Comparison of ENCODE assay signal across 24 cellular contexts in genomic region chr11:126500981-126501380, GRCh38.
"Had no signal": no experiment of that assay in that cellular context is flagged by ENCODE, and none has a peak within 500 bp of the region (broad histone marks: within the 10 kb centered on the region; RNA-seq: fewer than 3 reads in every experiment).

No MANE protein-coding gene starts in this region.

- H3K4me1 Mint-ChIP-seq: memory B cell had no signal

- ATAC-seq: gastrocnemius medialis; left ventricle myocardium superior; lower lobe of right lung; naive thymus-derived CD4-positive, alpha-beta T cell; pancreas; stimulated activated naive B cell treated with anti-CD40 and anti-IgM and Interleukin-4, amounts not matched to agents 10 μg/mL and 1 μg/mL and 100 μg/mL, for 72 hours had no signal

- H3K27ac Mint-ChIP-seq: dendritic cell treated with granulocyte-macrophage colony-stimulating factor and Interleukin-4, amounts not matched to agents 40 ng/mL and 50 ng/mL, for 4 days; endodermal cell; memory B cell; naive thymus-derived CD4-positive, alpha-beta T cell; nephron; stimulated activated naive B cell treated with anti-CD40 and anti-IgM and Interleukin-4, amounts not matched to agents 10 μg/mL and 1 μg/mL and 100 μg/mL, for 72 hours; stimulated activated naive CD8-positive, alpha-beta T cell treated with anti-CD3 and anti-CD28 coated beads, Interleukin-15, Interleukin-2, amounts not matched to agents 100 ng/mL and 50 ng/mL, for 24 hours had no signal

- DNase-seq: colonic mucosa; effector CD8-positive, alpha-beta T cell; endodermal cell; foreskin fibroblast; gastrocnemius medialis; left ventricle myocardium superior; lower lobe of right lung; midbrain; naive thymus-derived CD4-positive, alpha-beta T cell; small intestine; stimulated activated CD4-positive, alpha-beta T cell treated with anti-CD3 and anti-CD28 coated beads, Interleukin-15, amount 100 ng/mL, for 24 hours; stimulated activated CD4-positive, alpha-beta T cell treated with anti-CD3 and anti-CD28 coated beads, Interleukin-2, amount 100 ng/mL, for 48 hours; stimulated activated naive B cell treated with anti-CD40 and anti-IgM and Interleukin-4, amounts not matched to agents 10 μg/mL and 1 μg/mL and 100 μg/mL, for 72 hours; upper lobe of left lung; uterus had no signal

- H3K9me3 Mint-ChIP-seq: stimulated activated naive CD8-positive, alpha-beta T cell treated with anti-CD3 and anti-CD28 coated beads, Interleukin-15, Interleukin-2, amounts not matched to agents 100 ng/mL and 50 ng/mL, for 24 hours had no signal

- H3K4me3 Mint-ChIP-seq: dendritic cell treated with granulocyte-macrophage colony-stimulating factor and Interleukin-4, amounts not matched to agents 40 ng/mL and 50 ng/mL, for 4 days; endodermal cell; memory B cell; naive thymus-derived CD4-positive, alpha-beta T cell; nephron; stimulated activated naive B cell treated with anti-CD40 and anti-IgM and Interleukin-4, amounts not matched to agents 10 μg/mL and 1 μg/mL and 100 μg/mL, for 72 hours; stimulated activated naive CD8-positive, alpha-beta T cell treated with anti-CD3 and anti-CD28 coated beads, Interleukin-15, Interleukin-2, amounts not matched to agents 100 ng/mL and 50 ng/mL, for 24 hours had no signal

- H3K9me3 ChIP-seq: colonic mucosa, gastrocnemius medialis, neutrophil, pancreas had no signal

- H3K4me3 ChIP-seq: colonic mucosa, gastrocnemius medialis, lower lobe of right lung, pancreas, thoracic aorta, tibial nerve, upper lobe of left lung, uterus had no signal

- H3K36me3 Mint-ChIP-seq: memory B cell; naive thymus-derived CD4-positive, alpha-beta T cell; stimulated activated naive B cell treated with anti-CD40 and anti-IgM and Interleukin-4, amounts not matched to agents 10 μg/mL and 1 μg/mL and 100 μg/mL, for 72 hours had no signal

- H3K27me3 ChIP-seq: colonic mucosa, upper lobe of left lung, uterus had no signal

- H3K27ac ChIP-seq: colonic mucosa, epithelial cell of prostate, gastrocnemius medialis, lower lobe of right lung, neutrophil, pancreas, thoracic aorta, tibial nerve, upper lobe of left lung, uterus had no signal

- H3K36me3 ChIP-seq: colonic mucosa, gastrocnemius medialis, lower lobe of right lung, neutrophil, pancreas, thoracic aorta, tibial nerve, upper lobe of left lung, uterus had no signal

- H3K4me1 ChIP-seq: colonic mucosa, gastrocnemius medialis, lower lobe of right lung, pancreas, tibial nerve, upper lobe of left lung, uterus had no signal
